Comparison of ENCODE assay signal across 2 cellular contexts in the genomic region with DNA sequence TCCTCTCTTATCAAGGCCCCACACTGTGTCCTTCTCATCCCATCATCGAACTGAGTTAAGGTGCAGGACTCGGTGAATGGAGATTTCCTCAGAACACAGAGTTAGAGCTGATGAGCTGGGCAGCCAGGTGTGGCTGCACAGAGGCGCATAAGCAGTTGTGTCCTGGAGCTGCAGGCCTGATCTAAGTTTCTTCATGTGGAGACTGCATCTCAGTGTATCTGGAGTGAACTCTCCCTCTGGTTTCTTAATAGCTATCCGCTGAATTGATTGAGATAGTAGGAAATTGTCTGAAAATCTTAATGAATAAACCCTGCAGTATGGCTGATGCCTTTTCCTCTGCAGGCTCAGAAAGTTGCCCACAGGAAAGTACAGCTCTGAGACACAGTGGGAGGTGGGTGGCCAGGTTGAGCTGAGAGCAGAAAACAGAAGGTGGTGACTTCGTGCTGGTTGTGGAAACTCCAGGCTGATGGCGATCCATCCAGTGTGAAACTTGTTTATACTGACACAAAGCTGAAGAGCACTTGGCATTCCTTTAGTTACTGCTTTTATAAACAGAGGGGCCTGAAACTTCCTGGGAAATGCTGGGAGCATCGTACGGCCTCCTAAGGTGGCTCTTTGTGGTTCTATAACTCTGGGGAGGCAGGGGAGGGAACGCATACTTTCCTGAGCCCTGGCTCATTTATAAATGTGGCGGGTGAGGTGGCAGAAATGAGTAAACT.
A peak's percentile ranks its signal among the peaks of the same experiment; 100 is the strongest.
TF ChIP-seq lines count a peak whose summit lies in the region.

No MANE protein-coding gene starts in this region.

TF ChIP-seq in HepG2, 621 proteins besides CTCF, POLR2A, EP300 and RAD21:
- TF ChIP-seq ZIK1 (CRISPR knock-in tag; IDR thresholded peaks at IDR 0.05; ENCODE audit: borderline replicate concordance, low read depth): no peak
- TF ChIP-seq ZFY (CRISPR knock-in tag; IDR thresholded peaks at IDR 0.05): peak; percentile 26
- no peak for TF ChIP-seq ZFP36 (IDR thresholded peaks at IDR 0.05; ENCODE audit: borderline replicate concordance, low read depth, low read length, partially characterized antibody)
- no peak for TF ChIP-seq ZNF33B (CRISPR knock-in tag; IDR thresholded peaks at IDR 0.05)
- TF ChIP-seq HOXA3 (CRISPR knock-in tag; IDR thresholded peaks at IDR 0.05): 0 out of 2 replicates have a peak, but pooled peaks have one; percentile 8
- TF ChIP-seq PITX1 (CRISPR knock-in tag; IDR thresholded peaks at IDR 0.05): 0 out of 2 replicates have a peak, but pooled peaks have one; percentile 28
- 0 out of 2 replicates have a peak, but pooled peaks have one; percentile 4 for TF ChIP-seq EHMT2 (IDR thresholded peaks at IDR 0.05; ENCODE audit: borderline replicate concordance, low read depth, low read length)
- TF ChIP-seq HMG20B (CRISPR knock-in tag; conservative IDR thresholded peaks at IDR 0.05): no peak
- TF ChIP-seq, protein P1, sequence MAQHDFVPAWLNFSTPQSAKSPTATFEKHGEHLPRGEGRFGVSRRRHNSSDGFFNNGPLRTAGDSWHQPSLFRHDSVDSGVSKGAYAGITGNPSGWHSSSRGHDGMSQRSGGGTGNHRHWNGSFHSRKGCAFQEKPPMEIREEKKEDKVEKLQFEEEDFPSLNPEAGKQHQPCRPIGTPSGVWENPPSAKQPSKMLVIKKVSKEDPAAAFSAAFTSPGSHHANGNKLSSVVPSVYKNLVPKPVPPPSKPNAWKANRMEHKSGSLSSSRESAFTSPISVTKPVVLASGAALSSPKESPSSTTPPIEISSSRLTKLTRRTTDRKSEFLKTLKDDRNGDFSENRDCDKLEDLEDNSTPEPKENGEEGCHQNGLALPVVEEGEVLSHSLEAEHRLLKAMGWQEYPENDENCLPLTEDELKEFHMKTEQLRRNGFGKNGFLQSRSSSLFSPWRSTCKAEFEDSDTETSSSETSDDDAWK (CRISPR knock-in tag; IDR thresholded peaks at IDR 0.05): no peak
- no peak for TF ChIP-seq TGIF2 (CRISPR knock-in tag; IDR thresholded peaks at IDR 0.05)
- TF ChIP-seq, protein P2, sequence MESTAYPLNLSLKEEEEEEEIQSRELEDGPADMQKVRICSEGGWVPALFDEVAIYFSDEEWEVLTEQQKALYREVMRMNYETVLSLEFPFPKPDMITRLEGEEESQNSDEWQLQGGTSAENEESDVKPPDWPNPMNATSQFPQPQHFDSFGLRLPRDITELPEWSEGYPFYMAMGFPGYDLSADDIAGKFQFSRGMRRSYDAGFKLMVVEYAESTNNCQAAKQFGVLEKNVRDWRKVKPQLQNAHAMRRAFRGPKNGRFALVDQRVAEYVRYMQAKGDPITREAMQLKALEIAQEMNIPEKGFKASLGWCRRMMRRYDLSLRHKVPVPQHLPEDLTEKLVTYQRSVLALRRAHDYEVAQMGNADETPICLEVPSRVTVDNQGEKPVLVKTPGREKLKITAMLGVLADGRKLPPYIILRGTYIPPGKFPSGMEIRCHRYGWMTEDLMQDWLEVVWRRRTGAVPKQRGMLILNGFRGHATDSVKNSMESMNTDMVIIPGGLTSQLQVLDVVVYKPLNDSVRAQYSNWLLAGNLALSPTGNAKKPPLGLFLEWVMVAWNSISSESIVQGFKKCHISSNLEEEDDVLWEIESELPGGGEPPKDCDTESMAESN (CRISPR knock-in tag; conservative IDR thresholded peaks at IDR 0.05): no peak
- TF ChIP-seq MEIS2 (CRISPR knock-in tag; IDR thresholded peaks at IDR 0.05): peak; percentile 40; the same call in 1 of the 2 replicates
- TF ChIP-seq ONECUT2 (CRISPR knock-in tag; IDR thresholded peaks at IDR 0.05): no peak
- TF ChIP-seq NFYB (CRISPR knock-in tag; IDR thresholded peaks at IDR 0.05): no peak
- TF ChIP-seq, protein P3, sequence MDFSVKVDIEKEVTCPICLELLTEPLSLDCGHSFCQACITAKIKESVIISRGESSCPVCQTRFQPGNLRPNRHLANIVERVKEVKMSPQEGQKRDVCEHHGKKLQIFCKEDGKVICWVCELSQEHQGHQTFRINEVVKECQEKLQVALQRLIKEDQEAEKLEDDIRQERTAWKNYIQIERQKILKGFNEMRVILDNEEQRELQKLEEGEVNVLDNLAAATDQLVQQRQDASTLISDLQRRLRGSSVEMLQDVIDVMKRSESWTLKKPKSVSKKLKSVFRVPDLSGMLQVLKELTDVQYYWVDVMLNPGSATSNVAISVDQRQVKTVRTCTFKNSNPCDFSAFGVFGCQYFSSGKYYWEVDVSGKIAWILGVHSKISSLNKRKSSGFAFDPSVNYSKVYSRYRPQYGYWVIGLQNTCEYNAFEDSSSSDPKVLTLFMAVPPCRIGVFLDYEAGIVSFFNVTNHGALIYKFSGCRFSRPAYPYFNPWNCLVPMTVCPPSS (IDR thresholded peaks at IDR 0.05): no peak
- no peak for TF ChIP-seq RBFOX2 (IDR thresholded peaks at IDR 0.05; ENCODE audit: low read depth, low read length)
- no peak for TF ChIP-seq ZNF333 (CRISPR knock-in tag; IDR thresholded peaks at IDR 0.05; ENCODE audit: borderline replicate concordance)
- TF ChIP-seq ZNF256 (CRISPR knock-in tag; conservative IDR thresholded peaks at IDR 0.05): 0 out of 2 replicates have a peak, but pooled peaks have one; percentile 17
- TF ChIP-seq JUNB (CRISPR knock-in tag; IDR thresholded peaks at IDR 0.05; ENCODE audit: borderline replicate concordance): no peak
- TF ChIP-seq MTF2 (CRISPR knock-in tag; IDR thresholded peaks at IDR 0.05; ENCODE audit: borderline replicate concordance): no peak
- TF ChIP-seq ZNF431 (CRISPR knock-in tag; IDR thresholded peaks at IDR 0.05; ENCODE audit: borderline replicate concordance, low read depth): 0 out of 2 replicates have a peak, but pooled peaks have one; percentile 55
- 0 out of 2 replicates have a peak, but pooled peaks have one; percentile 23 for TF ChIP-seq SP4 (CRISPR knock-in tag; IDR thresholded peaks at IDR 0.05)

TF ChIP-seq in K562, 482 proteins besides CTCF, POLR2A, EP300 and RAD21:
- no peak for TF ChIP-seq ZKSCAN1 (IDR thresholded peaks at IDR 0.05; ENCODE audit: low read depth, low read length)
- TF ChIP-seq, protein P4, sequence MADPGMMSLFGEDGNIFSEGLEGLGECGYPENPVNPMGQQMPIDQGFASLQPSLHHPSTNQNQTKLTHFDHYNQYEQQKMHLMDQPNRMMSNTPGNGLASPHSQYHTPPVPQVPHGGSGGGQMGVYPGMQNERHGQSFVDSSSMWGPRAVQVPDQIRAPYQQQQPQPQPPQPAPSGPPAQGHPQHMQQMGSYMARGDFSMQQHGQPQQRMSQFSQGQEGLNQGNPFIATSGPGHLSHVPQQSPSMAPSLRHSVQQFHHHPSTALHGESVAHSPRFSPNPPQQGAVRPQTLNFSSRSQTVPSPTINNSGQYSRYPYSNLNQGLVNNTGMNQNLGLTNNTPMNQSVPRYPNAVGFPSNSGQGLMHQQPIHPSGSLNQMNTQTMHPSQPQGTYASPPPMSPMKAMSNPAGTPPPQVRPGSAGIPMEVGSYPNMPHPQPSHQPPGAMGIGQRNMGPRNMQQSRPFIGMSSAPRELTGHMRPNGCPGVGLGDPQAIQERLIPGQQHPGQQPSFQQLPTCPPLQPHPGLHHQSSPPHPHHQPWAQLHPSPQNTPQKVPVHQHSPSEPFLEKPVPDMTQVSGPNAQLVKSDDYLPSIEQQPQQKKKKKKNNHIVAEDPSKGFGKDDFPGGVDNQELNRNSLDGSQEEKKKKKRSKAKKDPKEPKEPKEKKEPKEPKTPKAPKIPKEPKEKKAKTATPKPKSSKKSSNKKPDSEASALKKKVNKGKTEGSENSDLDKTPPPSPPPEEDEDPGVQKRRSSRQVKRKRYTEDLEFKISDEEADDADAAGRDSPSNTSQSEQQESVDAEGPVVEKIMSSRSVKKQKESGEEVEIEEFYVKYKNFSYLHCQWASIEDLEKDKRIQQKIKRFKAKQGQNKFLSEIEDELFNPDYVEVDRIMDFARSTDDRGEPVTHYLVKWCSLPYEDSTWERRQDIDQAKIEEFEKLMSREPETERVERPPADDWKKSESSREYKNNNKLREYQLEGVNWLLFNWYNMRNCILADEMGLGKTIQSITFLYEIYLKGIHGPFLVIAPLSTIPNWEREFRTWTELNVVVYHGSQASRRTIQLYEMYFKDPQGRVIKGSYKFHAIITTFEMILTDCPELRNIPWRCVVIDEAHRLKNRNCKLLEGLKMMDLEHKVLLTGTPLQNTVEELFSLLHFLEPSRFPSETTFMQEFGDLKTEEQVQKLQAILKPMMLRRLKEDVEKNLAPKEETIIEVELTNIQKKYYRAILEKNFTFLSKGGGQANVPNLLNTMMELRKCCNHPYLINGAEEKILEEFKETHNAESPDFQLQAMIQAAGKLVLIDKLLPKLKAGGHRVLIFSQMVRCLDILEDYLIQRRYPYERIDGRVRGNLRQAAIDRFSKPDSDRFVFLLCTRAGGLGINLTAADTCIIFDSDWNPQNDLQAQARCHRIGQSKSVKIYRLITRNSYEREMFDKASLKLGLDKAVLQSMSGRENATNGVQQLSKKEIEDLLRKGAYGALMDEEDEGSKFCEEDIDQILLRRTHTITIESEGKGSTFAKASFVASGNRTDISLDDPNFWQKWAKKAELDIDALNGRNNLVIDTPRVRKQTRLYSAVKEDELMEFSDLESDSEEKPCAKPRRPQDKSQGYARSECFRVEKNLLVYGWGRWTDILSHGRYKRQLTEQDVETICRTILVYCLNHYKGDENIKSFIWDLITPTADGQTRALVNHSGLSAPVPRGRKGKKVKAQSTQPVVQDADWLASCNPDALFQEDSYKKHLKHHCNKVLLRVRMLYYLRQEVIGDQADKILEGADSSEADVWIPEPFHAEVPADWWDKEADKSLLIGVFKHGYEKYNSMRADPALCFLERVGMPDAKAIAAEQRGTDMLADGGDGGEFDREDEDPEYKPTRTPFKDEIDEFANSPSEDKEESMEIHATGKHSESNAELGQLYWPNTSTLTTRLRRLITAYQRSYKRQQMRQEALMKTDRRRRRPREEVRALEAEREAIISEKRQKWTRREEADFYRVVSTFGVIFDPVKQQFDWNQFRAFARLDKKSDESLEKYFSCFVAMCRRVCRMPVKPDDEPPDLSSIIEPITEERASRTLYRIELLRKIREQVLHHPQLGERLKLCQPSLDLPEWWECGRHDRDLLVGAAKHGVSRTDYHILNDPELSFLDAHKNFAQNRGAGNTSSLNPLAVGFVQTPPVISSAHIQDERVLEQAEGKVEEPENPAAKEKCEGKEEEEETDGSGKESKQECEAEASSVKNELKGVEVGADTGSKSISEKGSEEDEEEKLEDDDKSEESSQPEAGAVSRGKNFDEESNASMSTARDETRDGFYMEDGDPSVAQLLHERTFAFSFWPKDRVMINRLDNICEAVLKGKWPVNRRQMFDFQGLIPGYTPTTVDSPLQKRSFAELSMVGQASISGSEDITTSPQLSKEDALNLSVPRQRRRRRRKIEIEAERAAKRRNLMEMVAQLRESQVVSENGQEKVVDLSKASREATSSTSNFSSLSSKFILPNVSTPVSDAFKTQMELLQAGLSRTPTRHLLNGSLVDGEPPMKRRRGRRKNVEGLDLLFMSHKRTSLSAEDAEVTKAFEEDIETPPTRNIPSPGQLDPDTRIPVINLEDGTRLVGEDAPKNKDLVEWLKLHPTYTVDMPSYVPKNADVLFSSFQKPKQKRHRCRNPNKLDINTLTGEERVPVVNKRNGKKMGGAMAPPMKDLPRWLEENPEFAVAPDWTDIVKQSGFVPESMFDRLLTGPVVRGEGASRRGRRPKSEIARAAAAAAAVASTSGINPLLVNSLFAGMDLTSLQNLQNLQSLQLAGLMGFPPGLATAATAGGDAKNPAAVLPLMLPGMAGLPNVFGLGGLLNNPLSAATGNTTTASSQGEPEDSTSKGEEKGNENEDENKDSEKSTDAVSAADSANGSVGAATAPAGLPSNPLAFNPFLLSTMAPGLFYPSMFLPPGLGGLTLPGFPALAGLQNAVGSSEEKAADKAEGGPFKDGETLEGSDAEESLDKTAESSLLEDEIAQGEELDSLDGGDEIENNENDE (IDR thresholded peaks at IDR 0.05; ENCODE audit: low read depth, low read length): no peak
- TF ChIP-seq ZNF764 (CRISPR knock-in tag; IDR thresholded peaks at IDR 0.05; ENCODE audit: low read depth): no peak
- TF ChIP-seq, protein P5, sequence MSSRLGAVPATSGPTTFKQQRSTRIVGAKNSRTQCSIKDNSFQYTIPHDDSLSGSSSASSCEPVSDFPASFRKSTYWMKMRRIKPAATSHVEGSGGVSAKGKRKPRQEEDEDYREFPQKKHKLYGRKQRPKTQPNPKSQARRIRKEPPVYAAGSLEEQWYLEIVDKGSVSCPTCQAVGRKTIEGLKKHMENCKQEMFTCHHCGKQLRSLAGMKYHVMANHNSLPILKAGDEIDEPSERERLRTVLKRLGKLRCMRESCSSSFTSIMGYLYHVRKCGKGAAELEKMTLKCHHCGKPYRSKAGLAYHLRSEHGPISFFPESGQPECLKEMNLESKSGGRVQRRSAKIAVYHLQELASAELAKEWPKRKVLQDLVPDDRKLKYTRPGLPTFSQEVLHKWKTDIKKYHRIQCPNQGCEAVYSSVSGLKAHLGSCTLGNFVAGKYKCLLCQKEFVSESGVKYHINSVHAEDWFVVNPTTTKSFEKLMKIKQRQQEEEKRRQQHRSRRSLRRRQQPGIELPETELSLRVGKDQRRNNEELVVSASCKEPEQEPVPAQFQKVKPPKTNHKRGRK (tag; IDR thresholded peaks at IDR 0.05): no peak
- TF ChIP-seq BRF1 (IDR thresholded peaks at IDR 0.05; ENCODE audit: borderline replicate concordance, extremely low read depth, insufficient read length): no peak
- no peak for TF ChIP-seq CHD1 (IDR thresholded peaks at IDR 0.05; ENCODE audit: low read length)
- TF ChIP-seq MTF1 (CRISPR knock-in tag; IDR thresholded peaks at IDR 0.05; ENCODE audit: borderline replicate concordance): no peak
- no peak for TF ChIP-seq RB1 (IDR thresholded peaks at IDR 0.05; ENCODE audit: low read depth)
- TF ChIP-seq ILF3 (IDR thresholded peaks at IDR 0.05; ENCODE audit: borderline replicate concordance): no peak
- TF ChIP-seq, protein P6, sequence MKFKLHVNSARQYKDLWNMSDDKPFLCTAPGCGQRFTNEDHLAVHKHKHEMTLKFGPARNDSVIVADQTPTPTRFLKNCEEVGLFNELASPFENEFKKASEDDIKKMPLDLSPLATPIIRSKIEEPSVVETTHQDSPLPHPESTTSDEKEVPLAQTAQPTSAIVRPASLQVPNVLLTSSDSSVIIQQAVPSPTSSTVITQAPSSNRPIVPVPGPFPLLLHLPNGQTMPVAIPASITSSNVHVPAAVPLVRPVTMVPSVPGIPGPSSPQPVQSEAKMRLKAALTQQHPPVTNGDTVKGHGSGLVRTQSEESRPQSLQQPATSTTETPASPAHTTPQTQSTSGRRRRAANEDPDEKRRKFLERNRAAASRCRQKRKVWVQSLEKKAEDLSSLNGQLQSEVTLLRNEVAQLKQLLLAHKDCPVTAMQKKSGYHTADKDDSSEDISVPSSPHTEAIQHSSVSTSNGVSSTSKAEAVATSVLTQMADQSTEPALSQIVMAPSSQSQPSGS (CRISPR knock-in tag; IDR thresholded peaks at IDR 0.05): no peak
- TF ChIP-seq CXXC5 (CRISPR knock-in tag; IDR thresholded peaks at IDR 0.05): no peak
- no peak for TF ChIP-seq ZNF224 (CRISPR knock-in tag; IDR thresholded peaks at IDR 0.05)
- TF ChIP-seq, protein P7, sequence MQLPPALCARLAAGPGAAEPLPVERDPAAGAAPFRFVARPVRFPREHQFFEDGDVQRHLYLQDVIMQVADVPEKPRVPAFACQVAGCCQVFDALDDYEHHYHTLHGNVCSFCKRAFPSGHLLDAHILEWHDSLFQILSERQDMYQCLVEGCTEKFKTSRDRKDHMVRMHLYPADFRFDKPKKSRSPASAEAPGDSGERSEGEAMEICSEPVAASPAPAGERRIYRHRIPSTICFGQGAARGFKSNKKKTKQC (CRISPR knock-in tag; IDR thresholded peaks at IDR 0.05): no peak
- no peak for TF ChIP-seq NUFIP1 (IDR thresholded peaks at IDR 0.05; ENCODE audit: partially characterized antibody)
- TF ChIP-seq, protein P8, sequence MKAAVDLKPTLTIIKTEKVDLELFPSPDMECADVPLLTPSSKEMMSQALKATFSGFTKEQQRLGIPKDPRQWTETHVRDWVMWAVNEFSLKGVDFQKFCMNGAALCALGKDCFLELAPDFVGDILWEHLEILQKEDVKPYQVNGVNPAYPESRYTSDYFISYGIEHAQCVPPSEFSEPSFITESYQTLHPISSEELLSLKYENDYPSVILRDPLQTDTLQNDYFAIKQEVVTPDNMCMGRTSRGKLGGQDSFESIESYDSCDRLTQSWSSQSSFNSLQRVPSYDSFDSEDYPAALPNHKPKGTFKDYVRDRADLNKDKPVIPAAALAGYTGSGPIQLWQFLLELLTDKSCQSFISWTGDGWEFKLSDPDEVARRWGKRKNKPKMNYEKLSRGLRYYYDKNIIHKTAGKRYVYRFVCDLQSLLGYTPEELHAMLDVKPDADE (conservative IDR thresholded peaks at IDR 0.05; ENCODE audit: control insufficient read depth, low read depth, low read length): no peak
